Comparison of ENCODE assay signal across 8 cellular contexts in the genomic region with DNA sequence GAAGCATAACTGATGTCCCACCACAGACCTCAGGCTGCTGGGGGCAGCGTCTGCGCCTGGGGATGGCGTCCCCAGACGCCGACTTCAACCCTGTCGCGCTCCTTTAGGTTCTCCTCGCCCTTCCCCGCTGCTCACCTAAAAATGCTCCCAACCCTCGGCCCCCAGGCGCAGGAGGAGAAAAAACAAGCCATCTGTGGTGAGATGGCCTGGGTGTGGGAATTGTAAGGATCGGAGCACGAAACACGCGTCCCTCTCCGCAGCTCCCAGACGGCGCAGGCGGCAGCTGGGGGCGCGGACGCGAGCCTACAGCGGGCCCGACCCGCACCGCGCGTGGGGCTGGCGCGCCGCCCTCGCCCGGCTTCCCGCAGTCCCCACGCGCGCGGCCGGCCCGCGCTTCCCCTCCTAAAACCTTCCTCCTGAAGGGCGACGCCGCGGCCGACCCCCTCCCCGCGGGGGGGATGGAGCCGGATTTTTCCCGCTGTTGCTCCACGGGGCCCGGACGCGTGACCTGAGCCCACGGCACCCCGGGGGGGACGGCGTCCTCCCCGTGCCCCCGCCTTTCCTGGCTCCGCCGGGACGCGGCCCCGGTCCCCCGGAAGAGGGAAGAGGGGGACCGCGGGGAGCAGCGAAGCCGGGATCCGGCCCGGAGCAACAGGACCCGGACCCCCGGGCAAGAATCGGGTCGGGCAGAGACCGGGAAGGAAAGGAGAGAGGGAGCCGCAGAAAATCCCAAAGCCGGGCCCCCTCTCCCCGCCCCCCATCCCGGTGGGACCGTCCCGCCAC. TPM values are rescaled to one million over a fixed set of nuclear protein-coding genes. Genes with fewer than 3 reads are reported as not detected.
DNase-seq lines count a peak whose midpoint lies in the region; ATAC-seq and TF ChIP-seq lines count a peak whose summit lies in the region.

No MANE protein-coding gene starts in this region.

- H3K4me1 Mint-ChIP-seq in T-helper 17 cell: peaks cover 15% of the 10 kb centered on the region
- peaks cover 31% of the 10 kb centered on the region for H3K4me1 Mint-ChIP-seq in stimulated activated memory B cell treated with anti-CD40 and anti-IgM and Interleukin-4, amounts not matched to agents 10 μg/mL and 1 μg/mL and 100 μg/mL, for 72 hours

- H3K27me3 Mint-ChIP-seq in T-helper 17 cell: no peaks in the 10 kb centered on the region
- H3K27me3 Mint-ChIP-seq in stimulated activated memory B cell treated with anti-CD40 and anti-IgM and Interleukin-4, amounts not matched to agents 10 μg/mL and 1 μg/mL and 100 μg/mL, for 72 hours: no peaks in the 10 kb centered on the region

- peak overlapping the region; percentile 93 for H3K4me3 Mint-ChIP-seq in T-helper 17 cell
- H3K4me3 Mint-ChIP-seq in stimulated activated memory B cell treated with anti-CD40 and anti-IgM and Interleukin-4, amounts not matched to agents 10 μg/mL and 1 μg/mL and 100 μg/mL, for 72 hours: peak overlapping the region; percentile 86

- intact Hi-C loops in left colon (cut with DNase I, micrococcal nuclease): no loop called here

- H3K4me3 ChIP-seq in GM12875 (ENCODE audit: low read depth, low read length): peak overlapping the region; percentile 79

- no peaks in the 10 kb centered on the region for H3K9me3 Mint-ChIP-seq in stimulated activated memory B cell treated with anti-CD40 and anti-IgM and Interleukin-4, amounts not matched to agents 10 μg/mL and 1 μg/mL and 100 μg/mL, for 72 hours

- no peak for TF ChIP-seq CTCF in GM12875 (IDR thresholded peaks at IDR 0.05; ENCODE audit: borderline replicate concordance, insufficient read depth, low read depth, low read length)

- ATAC-seq in HG02885 (IDR thresholded peaks at IDR 0.05; ENCODE audit: poor library complexity, unreplicated experiment) (peak; percentile 16), T-helper 17 cell (peak; percentile 39), left colon (peak; percentile 20)
- ATAC-seq in stimulated activated memory B cell treated with anti-CD40 and anti-IgM and Interleukin-4, amounts not matched to agents 10 μg/mL and 1 μg/mL and 100 μg/mL, for 72 hours: peak; percentile 55

- H3K27ac Mint-ChIP-seq in T-helper 17 cell: peak overlapping the region; percentile 82
- H3K27ac Mint-ChIP-seq in stimulated activated memory B cell treated with anti-CD40 and anti-IgM and Interleukin-4, amounts not matched to agents 10 μg/mL and 1 μg/mL and 100 μg/mL, for 72 hours: peak overlapping the region; percentile 28

- no peaks in the 10 kb centered on the region for H3K36me3 Mint-ChIP-seq in T-helper 17 cell (ENCODE audit: low read depth)
- peaks cover 1% of the 10 kb centered on the region for H3K36me3 Mint-ChIP-seq in stimulated activated memory B cell treated with anti-CD40 and anti-IgM and Interleukin-4, amounts not matched to agents 10 μg/mL and 1 μg/mL and 100 μg/mL, for 72 hours

- no peaks in the 10 kb centered on the region for H3K9me3 ChIP-seq in T-helper 17 cell (ENCODE audit: control insufficient read depth, low read length, poor library complexity, severe bottlenecking)

- DNase-seq in T-helper 17 cell: peak in 2 of 3 donors; percentile 9 to 22
- DNase-seq in cerebellar cortex (ENCODE audit: low spot score): peak; percentile 8
- DNase-seq in left colon: peak in 1 of 2 donors; percentile 47
- no peak for DNase-seq in NK-92 (lab: John Stamatoyannopoulos, UW; ENCODE audit: unreplicated experiment)
- no peak for DNase-seq in COR-L47 (lab: John Stamatoyannopoulos, UW)

RNA-seq across cellular contexts. Expression of a gene that starts 0.6 kb away (rescaled TPM):
- 10 to 100 TPM; 14.0 to 20.5 TPM for total RNA-seq in T-helper 17 cell
- total RNA-seq in left colon: 100 to 1,000 TPM in 1 of 2 donors, 10 to 100 TPM in 1; 77.7 to 104 TPM

Comparison
In these comparisons a context has a peak if more than half of its experiments do, and no peak if none do; other contexts are left out.
1. DNase-seq: peak in T-helper 17 cell (2 of 3) and cerebellar cortex (single experiment); none in NK-92 (single experiment) and COR-L47 (single experiment).
2. Peak in every context shown above with its lines, with median percentiles within 50 percentile points of each other: ATAC-seq.